ENCODE assay signal across 8 cellular contexts in the genomic region with DNA sequence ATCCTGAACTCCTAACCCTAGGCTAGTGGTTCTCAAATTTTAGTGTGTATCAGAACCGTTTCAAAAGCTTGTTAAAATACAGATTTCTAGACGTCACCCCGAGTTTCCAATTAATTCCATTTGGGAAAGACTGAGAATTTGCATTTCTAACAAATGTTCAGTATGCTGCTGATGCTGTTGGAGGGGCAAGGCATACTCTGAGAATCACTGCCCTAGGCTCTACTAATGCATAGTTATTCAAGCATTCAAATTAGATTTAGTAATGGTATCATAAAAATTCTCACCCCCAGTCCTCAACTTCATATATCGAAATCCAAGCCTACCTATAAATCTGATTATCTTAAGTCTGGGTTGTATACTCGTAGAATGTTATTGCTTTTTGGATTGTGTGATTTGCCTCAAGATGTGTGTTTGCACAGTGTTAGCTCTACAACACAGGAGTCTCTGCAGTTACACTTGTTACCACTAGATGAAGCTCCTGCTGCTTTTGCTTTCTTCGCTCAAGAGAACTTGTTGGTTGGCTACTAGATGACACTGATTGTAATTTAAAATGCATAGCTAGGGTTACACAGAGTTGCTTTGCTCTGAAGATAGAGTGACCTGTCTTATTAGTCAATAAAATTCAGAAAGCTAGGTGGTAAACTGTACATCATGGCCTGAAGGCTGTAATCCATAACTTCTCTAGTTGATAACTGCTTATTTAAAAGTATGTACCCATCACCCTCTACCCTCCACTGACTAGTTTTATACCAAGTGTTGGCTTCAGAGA. TPM values are rescaled to one million over a fixed set of nuclear protein-coding genes. Genes with fewer than 3 reads are reported as not detected.
A peak's percentile ranks its signal among the peaks of the same experiment; 100 is the strongest.
DNase-seq lines count a peak whose midpoint lies in the region; ATAC-seq and TF ChIP-seq lines count a peak whose summit lies in the region.

No MANE protein-coding gene starts in this region.

- H3K9me3 ChIP-seq in hepatocyte (ENCODE audit: low read depth): no peaks in the 10 kb centered on the region

- no peaks in the 10 kb centered on the region for H3K79me2 ChIP-seq in hepatocyte

- H3K27me3 ChIP-seq in hepatocyte: no peaks in the 10 kb centered on the region

- no peak overlapping the region for H2AFZ ChIP-seq in hepatocyte

- H3K4me1 ChIP-seq in hepatocyte (ENCODE audit: insufficient read depth): no peaks in the 10 kb centered on the region

- TF ChIP-seq CTCF in hepatocyte (IDR thresholded peaks at IDR 0.05; ENCODE audit: poor library complexity): peak; percentile 84

- WGBS in hepatocyte (ENCODE audit: low lambda C conversion rate, missing lambda C conversion rate): 50% methylated on average over 6 of the region's 6 CpGs

- no peaks in the 10 kb centered on the region for H4K20me1 ChIP-seq in hepatocyte (ENCODE audit: insufficient read depth, poor library complexity, severe bottlenecking)

- DNase-seq in DMS53 (lab: John Stamatoyannopoulos, UW) (peak; percentile 85), GM19238 (ENCODE audit: insufficient read length, low spot score) (peak; percentile 35), NCI-H345 treated with DMSO at 0.1 percent for 48 hours (lab: John Stamatoyannopoulos, UW; ENCODE audit: unreplicated experiment) (peak; percentile 4), amniotic stem cell (lab: John Stamatoyannopoulos, UW) (peak; percentile 49), hepatocyte (ENCODE audit: low spot score) (peak; percentile 76), smooth muscle cell of the brain vasculature (ENCODE audit: low read depth, low spot score) (peak; percentile 36)
- no peak for DNase-seq in stimulated activated CD4-positive, alpha-beta T cell treated with anti-CD3 and anti-CD28 coated beads, Interleukin-2, amount 100 ng/mL, for 24 hours

- no peaks in the 10 kb centered on the region for H3K36me3 ChIP-seq in hepatocyte (replicated peaks; ENCODE audit: insufficient read depth, low read depth)

- no peaks in the 10 kb centered on the region for H3K9me2 ChIP-seq in hepatocyte (replicated peaks; ENCODE audit: insufficient read depth)

- no peak overlapping the region for H3K4me2 ChIP-seq in hepatocyte

- H3K4me3 ChIP-seq in hepatocyte: no peak overlapping the region

- no peak overlapping the region for H3K27ac ChIP-seq in hepatocyte

- ATAC-seq in HG03103 (IDR thresholded peaks at IDR 0.05; ENCODE audit: low read depth, unreplicated experiment): peak; percentile 79

RNA-seq across cellular contexts. Expression of a gene that starts 7.5 kb away (rescaled TPM):
- total RNA-seq in hepatocyte: 0.56 and 0.87 TPM in 2 replicates
- polyA plus RNA-seq in hepatocyte: 1.5 and 2.0 TPM in 2 replicates

Comparison
In these comparisons a context has a peak if more than half of its experiments do, and no peak if none do; other contexts are left out.
1. DNase-seq: peak in DMS53 (single experiment), GM19238 (single experiment), NCI-H345 treated with DMSO at 0.1 percent for 48 hours (single experiment), amniotic stem cell (single experiment), hepatocyte (single experiment) and smooth muscle cell of the brain vasculature (single experiment); none in stimulated activated CD4-positive, alpha-beta T cell treated with anti-CD3 and anti-CD28 coated beads, Interleukin-2, amount 100 ng/mL, for 24 hours (0 of 2).